In genomic region chr5:68134033-68134668, GRCh38 we compare ENCODE assay signal across 24 cellular contexts.
DNase-seq lines count a peak whose midpoint lies in the region; ATAC-seq and TF ChIP-seq lines count a peak whose summit lies in the region.
"Had no signal": no experiment of that assay in that cellular context is flagged by ENCODE, and none has a peak within 500 bp of the region (broad histone marks: within the 10 kb centered on the region; RNA-seq: fewer than 3 reads in every experiment).

No MANE protein-coding gene starts in this region.

- peak overlapping the region; percentile 24 for H3K27ac ChIP-seq in AG04450 (ENCODE audit: low read depth, low read length)
- no peak overlapping the region for H3K27ac ChIP-seq in ascending aorta
- H3K27ac ChIP-seq: A549, epithelial cell of prostate, HL-60 had no signal

- in situ Hi-C loops in ACHN (cut with HindIII; ENCODE audit: low pct_ligation_motif_present, low pct_unique_long_range_greater_than_20kb, low sequenced_read_pairs): no loop called here

- no peak for TF ChIP-seq CTCF in AG04450 (IDR thresholded peaks at IDR 0.05; ENCODE audit: low read depth, low read length)
- TF ChIP-seq CTCF in LNCaP clone FGC (IDR thresholded peaks at IDR 0.05; ENCODE audit: control insufficient read depth, extremely low read depth, insufficient read depth): no peak
- TF ChIP-seq CTCF in choroid plexus epithelial cell (conservative IDR thresholded peaks at IDR 0.05; ENCODE audit: low read depth, low read length): no peak
- no peak for TF ChIP-seq CTCF in ascending aorta (IDR thresholded peaks at IDR 0.05)

- peak; percentile 75 for ATAC-seq in left colon
- ATAC-seq: A549; activated CD8-positive, alpha-beta memory T cell treated with anti-CD3 and anti-CD28 coated beads, Interleukin-2, amount 10 ng/mL, durations not matched to agents 7 days and 5 days; Right ventricle myocardium inferior; stimulated activated naive CD8-positive, alpha-beta T cell treated with anti-CD3 and anti-CD28 coated beads, Interleukin-15, Interleukin-2, amounts not matched to agents 100 U/mL and 50 U/mL, for 24 hours had no signal

- no peaks in the 10 kb centered on the region for H3K27me3 ChIP-seq in AG04450 (ENCODE audit: control insufficient read depth, insufficient read depth, low read length)
- H3K27me3 ChIP-seq in ascending aorta: no peaks in the 10 kb centered on the region

- CTCF ChIA-PET in AG04450 (lab: Charles Lee): interaction anchor here (1.4 kb wide), 1 partner anchor 888 kb away, joined by 4 read pairs; no protein-coding TSS in a partner anchor

- no peaks in the 10 kb centered on the region for H3K9me3 ChIP-seq in AG04450 (ENCODE audit: control insufficient read depth, insufficient read depth, low read length)
- H3K9me3 ChIP-seq in ascending aorta: no peaks in the 10 kb centered on the region
- H3K9me3 ChIP-seq: A549 had no signal

- DNase-seq in AG04450 (ENCODE audit: low read depth, low spot score): no peak
- DNase-seq in LNCaP clone FGC (ENCODE audit: low read depth): peak; percentile 59
- DNase-seq in choroid plexus epithelial cell (ENCODE audit: low read depth): peak; percentile 32
- DNase-seq in left colon: peak; percentile 37 to 59
- DNase-seq in ascending aorta (ENCODE audit: low spot score in 2 of 2): no peak
- DNase-seq in activated naive CD4-positive, alpha-beta T cell treated with anti-CD3 and anti-CD28 coated beads, Interleukin-2, amount 50 U/mL, for 16 hours: no peak
- no peak for DNase-seq in ACHN
- DNase-seq in activated T-cell treated with anti-CD3 and anti-CD28 coated beads, Interleukin-2, amount 50 U/mL, for 1 hour: no peak
- DNase-seq: activated CD4-positive, alpha-beta T cell treated with anti-CD3 and anti-CD28 coated beads for 4 hours; activated CD8-positive, alpha-beta memory T cell treated with anti-CD3 and anti-CD28 coated beads, Interleukin-2, amount 10 ng/mL, durations not matched to agents 7 days and 5 days; aorta; C1 segment of cervical spinal cord; central memory CD4-positive, alpha-beta T cell; GOT3; kidney glomerular epithelial cell; occipital lobe; retina; stimulated activated CD4-positive, alpha-beta T cell treated with anti-CD3 and anti-CD28 coated beads, Interleukin-4, amount 100 ng/mL, for 24 hours; stimulated activated naive CD8-positive, alpha-beta T cell treated with anti-CD3 and anti-CD28 coated beads, Interleukin-15, Interleukin-2, amounts not matched to agents 100 U/mL and 50 U/mL, for 24 hours; trophoblast cell had no signal

- H3K4me3 ChIP-seq in AG04450 (ENCODE audit: low read depth, low read length) (no peak overlapping the region), LNCaP clone FGC (ENCODE audit: low read depth, low read length) (no peak overlapping the region), choroid plexus epithelial cell (ENCODE audit: low read depth, low read length) (no peak overlapping the region), ascending aorta (no peak overlapping the region)
- H3K4me3 ChIP-seq: A549 had no signal

- intact Hi-C loops in left colon (cut with DNase I, micrococcal nuclease): no loop called here
- intact Hi-C loops in ascending aorta (cut with DNase I): no loop called here

- POLR2A ChIA-PET in AG04450 (lab: Yijun Ruan, JAX): no interaction called here

- peaks cover 0 to 11% of the 10 kb centered on the region in 2 donors for H3K4me1 ChIP-seq in ascending aorta
- H3K4me1 ChIP-seq: A549 had no signal

- H3K36me3 ChIP-seq in ascending aorta: no peaks in the 10 kb centered on the region

Comparison
In these comparisons a context has a peak if more than half of its experiments do, and no peak if none do; other contexts are left out.
1. DNase-seq: peak in LNCaP clone FGC (single experiment), choroid plexus epithelial cell (single experiment) and left colon (2 of 2); none in AG04450 (single experiment), ascending aorta (0 of 2), activated naive CD4-positive, alpha-beta T cell treated with anti-CD3 and anti-CD28 coated beads, Interleukin-2, amount 50 U/mL, for 16 hours (single experiment), ACHN (single experiment) and activated T-cell treated with anti-CD3 and anti-CD28 coated beads, Interleukin-2, amount 50 U/mL, for 1 hour (single experiment).